ENCODE assay signal across 10 cellular contexts in genomic region chr11:60172011-60172410, GRCh38. TPM values are rescaled to one million over a fixed set of nuclear protein-coding genes. Genes with fewer than 3 reads are reported as not detected.
"Had no signal": no experiment of that assay in that cellular context is flagged by ENCODE, and none has a peak within 500 bp of the region (broad histone marks: within the 10 kb centered on the region; RNA-seq: fewer than 3 reads in every experiment).

No MANE protein-coding gene starts in this region.

- H3K4me3 Mint-ChIP-seq: GM23338, H9 had no signal

- DNase-seq: H9, HCEC 1CT, IMR-90, KG1 had no signal

- H3K4me1 Mint-ChIP-seq: GM23338 had no signal

- H3K4me3 ChIP-seq: GM23338, K562 had no signal

- FAIRE-seq: H1, H54, HTR-8/SVneo, K562 had no signal

- H3K27ac Mint-ChIP-seq: GM23338, H9 had no signal

RNA-seq across cellular contexts. Expression of gene MS4A6A, which starts 10.9 kb away (rescaled TPM):
- total RNA-seq: GM23338, H1, H9, HT-29, IMR-90 had no signal
- polyA plus RNA-seq: GM23338, H1, IMR-90 had no signal
